In genomic region chr18:3118195-3119010, GRCh38 we compare ENCODE assay signal across 2 cellular contexts.
TF ChIP-seq lines count a peak whose summit lies in the region.

No MANE protein-coding gene starts in this region.

TF ChIP-seq in H1, 55 proteins besides CTCF, POLR2A, EP300 and RAD21 (continued from another document):
- no peak for TF ChIP-seq GABPA (IDR thresholded peaks at IDR 0.05; ENCODE audit: borderline replicate concordance, insufficient read depth, low read length)
- no peak for TF ChIP-seq CREB1 (IDR thresholded peaks at IDR 0.05)
- no peak for TF ChIP-seq MAFK (IDR thresholded peaks at IDR 0.05; ENCODE audit: low read depth, low read length)
- no peak for TF ChIP-seq RNF2 (IDR thresholded peaks at IDR 0.05; ENCODE audit: borderline replicate concordance, low read depth, low read length, missing control alignments, poor library complexity, severe bottlenecking)
- TF ChIP-seq RXRA (IDR thresholded peaks at IDR 0.05; ENCODE audit: insufficient read depth, low read depth, low read length) = no peak
- no peak for TF ChIP-seq EZH2 (IDR thresholded peaks at IDR 0.05; ENCODE audit: low read depth, low read length, severe bottlenecking)
- no peak for TF ChIP-seq GTF2F1 (IDR thresholded peaks at IDR 0.05; ENCODE audit: borderline replicate concordance, low read depth, low read length)
- TF ChIP-seq RBBP5 (IDR thresholded peaks at IDR 0.05; ENCODE audit: borderline replicate concordance, low read depth, low read length) = no peak
- TF ChIP-seq CHD2 (IDR thresholded peaks at IDR 0.05; ENCODE audit: low read length) = no peak
- TF ChIP-seq HDAC2 (IDR thresholded peaks at IDR 0.05; ENCODE audit: borderline replicate concordance in 1 of 2, low read depth in 2 of 2, low read length in 2 of 2) = no peak
- TF ChIP-seq KDM4A (IDR thresholded peaks at IDR 0.05; ENCODE audit: low read depth, low read length, severe bottlenecking) = no peak

TF ChIP-seq in HepG2, 621 proteins besides CTCF, POLR2A, EP300 and RAD21 (continued from another document and continues in another):
- TF ChIP-seq ZMYM2 (CRISPR knock-in tag; IDR thresholded peaks at IDR 0.05) = 0 out of 2 replicates have a peak, but pooled peaks have one; percentile 18
- no peak for TF ChIP-seq XRCC5 (optimal IDR thresholded peaks at IDR 0.05; ENCODE audit: low read length)
- TF ChIP-seq ZBTB3 (CRISPR knock-in tag; IDR thresholded peaks at IDR 0.05; ENCODE audit: borderline replicate concordance, low read depth) = peak; percentile 46; the same call in 1 of the 2 replicates
- TF ChIP-seq MBD4 (IDR thresholded peaks at IDR 0.05; ENCODE audit: borderline replicate concordance, low read length) = no peak
- peak; percentile 56 for TF ChIP-seq ZNF687 (CRISPR knock-in tag; IDR thresholded peaks at IDR 0.05)
- peak; percentile 84 for TF ChIP-seq ZNF362 (CRISPR knock-in tag; IDR thresholded peaks at IDR 0.05; ENCODE audit: borderline replicate concordance)
- peak; percentile 38; the same call in 1 of the 2 replicates for TF ChIP-seq ZNF430 (CRISPR knock-in tag; IDR thresholded peaks at IDR 0.05)
- TF ChIP-seq RNF219 (CRISPR knock-in tag; IDR thresholded peaks at IDR 0.05) = no peak
- peak; percentile 38; the same call in 1 of the 2 replicates for TF ChIP-seq NCOA2 (CRISPR knock-in tag; IDR thresholded peaks at IDR 0.05)
- TF ChIP-seq ZNF263 (CRISPR knock-in tag; IDR thresholded peaks at IDR 0.05) = peak; percentile 61
- TF ChIP-seq NR2C2 (CRISPR knock-in tag; IDR thresholded peaks at IDR 0.05; ENCODE audit: borderline replicate concordance) = peak; percentile 46; the same call in 1 of the 2 replicates
- TF ChIP-seq ZNF274 (CRISPR knock-in tag; IDR thresholded peaks at IDR 0.05) = no peak
- TF ChIP-seq HNF4A (CRISPR knock-in tag; IDR thresholded peaks at IDR 0.05) = peak; percentile 33; the same call in 1 of the 2 replicates
- TF ChIP-seq ZBTB38 (CRISPR knock-in tag; IDR thresholded peaks at IDR 0.05) = peak; percentile 52; the same call in 1 of the 2 replicates
- TF ChIP-seq SALL1 (CRISPR knock-in tag; IDR thresholded peaks at IDR 0.05) = peak; percentile 59; the same call in 1 of the 2 replicates
- no peak for TF ChIP-seq ZNF121 (CRISPR knock-in tag; IDR thresholded peaks at IDR 0.05)
- TF ChIP-seq THAP8 (CRISPR knock-in tag; IDR thresholded peaks at IDR 0.05; ENCODE audit: borderline replicate concordance) = no peak
- TF ChIP-seq NR2F1 (CRISPR knock-in tag; IDR thresholded peaks at IDR 0.05) = 0 out of 4 replicates have a peak, but pooled peaks of 1 of the 2 experiments have one; percentile 30
- no peak for TF ChIP-seq GRHL1 (CRISPR knock-in tag; conservative IDR thresholded peaks at IDR 0.05)
- no peak for TF ChIP-seq ZNF746 (CRISPR knock-in tag; IDR thresholded peaks at IDR 0.05)
- TF ChIP-seq IRF2 (CRISPR knock-in tag; IDR thresholded peaks at IDR 0.05) = peak; percentile 50; the same call in 1 of the 2 replicates
- TF ChIP-seq SSRP1 (CRISPR knock-in tag; IDR thresholded peaks at IDR 0.05) = 0 out of 2 replicates have a peak, but pooled peaks have one; percentile 16
- TF ChIP-seq ZNF230 (CRISPR knock-in tag; IDR thresholded peaks at IDR 0.05) = 0 out of 2 replicates have a peak, but pooled peaks have one; percentile 36
- peak; percentile 9; the same call in 1 of the 2 replicates for TF ChIP-seq ZFX (CRISPR knock-in tag; IDR thresholded peaks at IDR 0.05; ENCODE audit: low read depth)
- no peak for TF ChIP-seq ARID4A (CRISPR knock-in tag; IDR thresholded peaks at IDR 0.05; ENCODE audit: borderline replicate concordance)
- TF ChIP-seq RARA (CRISPR knock-in tag; IDR thresholded peaks at IDR 0.05) = peak; percentile 19; the same call in 1 of the 2 replicates
- no peak for TF ChIP-seq ZNF10 (CRISPR knock-in tag; IDR thresholded peaks at IDR 0.05; ENCODE audit: borderline replicate concordance, low read depth)
- no peak for TF ChIP-seq SP140L (CRISPR knock-in tag; IDR thresholded peaks at IDR 0.05; ENCODE audit: borderline replicate concordance)
- no peak for TF ChIP-seq ZNF792 (CRISPR knock-in tag; IDR thresholded peaks at IDR 0.05)
- 0 out of 2 replicates have a peak, but pooled peaks have one; percentile 18 for TF ChIP-seq TGIF2 (CRISPR knock-in tag; IDR thresholded peaks at IDR 0.05)
- no peak for TF ChIP-seq CBX2 (IDR thresholded peaks at IDR 0.05; ENCODE audit: low read depth, low read length)
- TF ChIP-seq CBX2 (CRISPR knock-in tag; IDR thresholded peaks at IDR 0.05; ENCODE audit: low read depth) = no peak
- peak; percentile 53; the same call in 1 of the 2 replicates for TF ChIP-seq GATAD2A (CRISPR knock-in tag; IDR thresholded peaks at IDR 0.05)
- 0 out of 2 replicates have a peak, but pooled peaks have one; percentile 11 for TF ChIP-seq ARID5B (CRISPR knock-in tag; IDR thresholded peaks at IDR 0.05)
- no peak for TF ChIP-seq SOX13 (IDR thresholded peaks at IDR 0.05)
- peak in 1 of 2 experiments; percentile 23; a peak in 1 of 4 replicates for TF ChIP-seq SOX13 (CRISPR knock-in tag; conservative IDR thresholded peaks at IDR 0.05 in 1 of 2, IDR thresholded peaks at IDR 0.05 in 1 of 2)
